ENCODE assay signal across 24 cellular contexts in the genomic region with DNA sequence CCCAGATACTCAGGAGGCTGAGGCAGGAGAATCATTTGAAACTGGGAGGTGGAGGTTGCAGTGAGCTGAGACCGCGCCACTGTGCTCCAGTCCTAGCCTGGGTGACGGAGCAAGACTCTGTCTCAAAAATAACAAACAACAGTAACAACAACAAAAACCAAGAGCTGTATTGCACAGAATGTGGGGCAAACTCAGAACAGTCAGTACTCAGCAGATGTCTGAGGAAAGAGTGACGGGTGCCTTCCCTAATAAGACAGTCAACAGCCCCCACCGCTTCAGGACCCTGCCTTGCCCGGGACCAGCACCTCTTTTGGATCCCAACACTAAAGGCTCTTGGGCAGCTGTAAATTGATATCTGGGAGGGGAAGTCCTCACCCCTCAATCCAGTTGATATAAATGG. TPM values are rescaled to one million over a fixed set of nuclear protein-coding genes. Genes with fewer than 3 reads are reported as not detected.
"Had no signal": no experiment of that assay in that cellular context is flagged by ENCODE, and none has a peak within 500 bp of the region (broad histone marks: within the 10 kb centered on the region; RNA-seq: fewer than 3 reads in every experiment).

No MANE protein-coding gene starts in this region.

- H3K9me3 ChIP-seq: adrenal gland, esophagus squamous epithelium, pancreas, right lobe of liver had no signal

- H3K4me1 ChIP-seq: adrenal gland, pancreas, right lobe of liver had no signal

- DNase-seq: activated CD4-positive, alpha-beta T cell treated with anti-CD3 and anti-CD28 coated beads, Interleukin-2, amount 10 ng/mL, durations not matched to agents 24 days and 14 days; activated CD8-positive, alpha-beta memory T cell treated with anti-CD3 and anti-CD28 coated beads, Interleukin-2, amount 50 U/mL, for 4 hours; activated CD8-positive, alpha-beta T cell treated with anti-CD3 and anti-CD28 coated beads for 36 hours; activated effector memory CD4-positive, alpha-beta T cell treated with anti-CD3 and anti-CD28 coated beads, Interleukin-2, amount 50 U/mL, for 16 hours; activated T-cell treated with anti-CD3 and anti-CD28 coated beads, Interleukin-2, amount 50 U/mL, for 4 hours; adrenal gland; effector CD8-positive, alpha-beta T cell; esophagus squamous epithelium; head of caudate nucleus; kidney; pancreas; right lobe of liver; stimulated activated CD4-positive, alpha-beta T cell treated with anti-CD3 and anti-CD28 coated beads, Interleukin-4, amount 100 ng/mL, for 24 hours had no signal

- H3K27ac ChIP-seq: cardiac muscle cell, pancreas, right lobe of liver had no signal

- H3K9me3 Mint-ChIP-seq: activated CD4-positive, alpha-beta T cell treated with anti-CD3 and anti-CD28 coated beads, Interleukin-2, amount 10 ng/mL, durations not matched to agents 24 days and 14 days; activated CD8-positive, alpha-beta T cell treated with anti-CD3 and anti-CD28 coated beads for 36 hours; activated naive CD4-positive, alpha-beta T cell treated with anti-CD3 and anti-CD28 coated beads, Interleukin-2, amount 50 U/mL, for 24 hours; activated T-cell treated with anti-CD3 and anti-CD28 coated beads, Interleukin-2, amount 50 U/mL, for 4 hours; dendritic cell treated with granulocyte-macrophage colony-stimulating factor and Interleukin-4, amounts not matched to agents 40 ng/mL and 50 ng/mL, for 4 days; stimulated activated effector memory CD8-positive, alpha-beta T cell treated with anti-CD3 and anti-CD28 coated beads, Interleukin-12 subunit alpha, Interleukin-12 subunit beta, amount 100 ng/mL, for 72 hours; T-helper 1 cell treated with Interleukin-12 subunit alpha and Interleukin-12 subunit beta and Interleukin-4 antibody, amounts not matched to agents 30 μg/mL and 1 μg/mL, for 36 hours had no signal

- ATAC-seq: activated CD8-positive, alpha-beta T cell treated with anti-CD3 and anti-CD28 coated beads for 36 hours; activated T-cell treated with anti-CD3 and anti-CD28 coated beads, Interleukin-2, amount 50 U/mL, for 4 hours; left lobe of liver; right lobe of liver; stimulated activated effector memory CD8-positive, alpha-beta T cell treated with anti-CD3 and anti-CD28 coated beads, Interleukin-12 subunit alpha, Interleukin-12 subunit beta, amount 100 ng/mL, for 72 hours had no signal

- H3K36me3 Mint-ChIP-seq: activated naive CD4-positive, alpha-beta T cell treated with anti-CD3 and anti-CD28 coated beads, Interleukin-2, amount 50 U/mL, for 24 hours; stimulated activated effector memory CD8-positive, alpha-beta T cell treated with anti-CD3 and anti-CD28 coated beads, Interleukin-12 subunit alpha, Interleukin-12 subunit beta, amount 100 ng/mL, for 72 hours had no signal

- H3K4me3 Mint-ChIP-seq: activated CD4-positive, alpha-beta T cell treated with anti-CD3 and anti-CD28 coated beads, Interleukin-2, amount 10 ng/mL, durations not matched to agents 24 days and 14 days; activated CD8-positive, alpha-beta T cell treated with anti-CD3 and anti-CD28 coated beads for 36 hours; activated naive CD4-positive, alpha-beta T cell treated with anti-CD3 and anti-CD28 coated beads, Interleukin-2, amount 50 U/mL, for 24 hours; activated T-cell treated with anti-CD3 and anti-CD28 coated beads, Interleukin-2, amount 50 U/mL, for 4 hours; dendritic cell treated with granulocyte-macrophage colony-stimulating factor and Interleukin-4, amounts not matched to agents 40 ng/mL and 50 ng/mL, for 4 days; stimulated activated effector memory CD8-positive, alpha-beta T cell treated with anti-CD3 and anti-CD28 coated beads, Interleukin-12 subunit alpha, Interleukin-12 subunit beta, amount 100 ng/mL, for 72 hours; T-helper 1 cell treated with Interleukin-12 subunit alpha and Interleukin-12 subunit beta and Interleukin-4 antibody, amounts not matched to agents 30 μg/mL and 1 μg/mL, for 36 hours had no signal

- H3K27ac Mint-ChIP-seq: activated CD4-positive, alpha-beta T cell treated with anti-CD3 and anti-CD28 coated beads, Interleukin-2, amount 10 ng/mL, durations not matched to agents 24 days and 14 days; activated CD8-positive, alpha-beta T cell treated with anti-CD3 and anti-CD28 coated beads for 36 hours; activated naive CD4-positive, alpha-beta T cell treated with anti-CD3 and anti-CD28 coated beads, Interleukin-2, amount 50 U/mL, for 24 hours; dendritic cell treated with granulocyte-macrophage colony-stimulating factor and Interleukin-4, amounts not matched to agents 40 ng/mL and 50 ng/mL, for 4 days; stimulated activated effector memory CD8-positive, alpha-beta T cell treated with anti-CD3 and anti-CD28 coated beads, Interleukin-12 subunit alpha, Interleukin-12 subunit beta, amount 100 ng/mL, for 72 hours; T-helper 1 cell treated with Interleukin-12 subunit alpha and Interleukin-12 subunit beta and Interleukin-4 antibody, amounts not matched to agents 30 μg/mL and 1 μg/mL, for 36 hours had no signal

- H3K36me3 ChIP-seq: adrenal gland, cardiac muscle cell, esophagus squamous epithelium, pancreas, right lobe of liver had no signal

- FAIRE-seq: astrocyte, frontal cortex, kidney, pancreas had no signal

- H3K27me3 ChIP-seq: adrenal gland, cardiac muscle cell, esophagus squamous epithelium, pancreas, right lobe of liver had no signal

- H3K4me1 Mint-ChIP-seq: activated CD4-positive, alpha-beta T cell treated with anti-CD3 and anti-CD28 coated beads, Interleukin-2, amount 10 ng/mL, durations not matched to agents 24 days and 14 days; activated naive CD4-positive, alpha-beta T cell treated with anti-CD3 and anti-CD28 coated beads, Interleukin-2, amount 50 U/mL, for 24 hours; stimulated activated effector memory CD8-positive, alpha-beta T cell treated with anti-CD3 and anti-CD28 coated beads, Interleukin-12 subunit alpha, Interleukin-12 subunit beta, amount 100 ng/mL, for 72 hours had no signal

- H3K4me3 ChIP-seq: adrenal gland, cardiac muscle cell, esophagus squamous epithelium, lung, pancreas, right lobe of liver had no signal

RNA-seq across cellular contexts. Expression of a gene that starts 40.3 kb away (rescaled TPM):
- total RNA-seq: astrocyte, chondrocyte, left lobe of liver, myocyte had no signal

RNA-seq across cellular contexts. Expression of a gene that starts 40.4 kb away (rescaled TPM):
- total RNA-seq: adrenal gland, astrocyte, chondrocyte, esophagus squamous epithelium, frontal cortex, kidney, left lobe of liver, lung, myocyte, right lobe of liver had no signal
- polyA plus RNA-seq: adrenal gland, cardiac muscle cell, pancreas had no signal

RNA-seq across cellular contexts. Expression of a gene that starts 48.9 kb away (rescaled TPM):
- total RNA-seq: activated CD4-positive, alpha-beta T cell treated with anti-CD3 and anti-CD28 coated beads, Interleukin-2, amount 10 ng/mL, durations not matched to agents 24 days and 14 days had no signal
